In genomic region chr18:23648930-23649622, GRCh38 we compare ENCODE assay signal across 15 cellular contexts. TPM values are rescaled to one million over a fixed set of nuclear protein-coding genes. Genes with fewer than 3 reads are reported as not detected.
DNase-seq lines count a peak whose midpoint lies in the region; ATAC-seq and TF ChIP-seq lines count a peak whose summit lies in the region.
"Had no signal": no experiment of that assay in that cellular context is flagged by ENCODE, and none has a peak within 500 bp of the region (broad histone marks: within the 10 kb centered on the region; RNA-seq: fewer than 3 reads in every experiment).

No MANE protein-coding gene starts in this region.

- no peak overlapping the region for H3K9ac ChIP-seq in skeletal muscle tissue (ENCODE audit: low read depth in 1 of 3, low read length in 3 of 3)

- no peak for TF ChIP-seq POLR2A in heart left ventricle (IDR thresholded peaks at IDR 0.05)

- TF ChIP-seq CTCF in heart left ventricle (IDR thresholded peaks at IDR 0.05) = no peak

- intact Hi-C loops in heart left ventricle (cut with DNase I) = no loop called here
- intact Hi-C loops in left cardiac atrium (cut with DNase I) = no loop called here

- H3K27me3 ChIP-seq in heart left ventricle = no peaks in the 10 kb centered on the region
- H3K27me3 ChIP-seq in skeletal muscle tissue (ENCODE audit: control insufficient read depth in 3 of 3, insufficient read depth in 3 of 3, low read length in 3 of 3) = peaks cover 0 to 2% (median 0%) of the 10 kb centered on the region in 3 donors

- peak in 1 of 4 donors; percentile 66 for ATAC-seq in heart left ventricle
- no peak for ATAC-seq in left cardiac atrium
- ATAC-seq in GM19035 (IDR thresholded peaks at IDR 0.05; ENCODE audit: unreplicated experiment) = no peak

- 47 to 68% (median 61%) methylated on average over 8 of the region's 8 CpGs for WGBS in heart left ventricle, 4 donors

- H3K4me1 ChIP-seq in heart left ventricle (peaks cover 0 to 39% (median 10%) of the 10 kb centered on the region in 12 donors), skeletal muscle tissue (ENCODE audit: control insufficient read depth in 3 of 3, insufficient read depth in 3 of 3, low read length in 3 of 3) (peaks cover 0 to 10% (median 3%) of the 10 kb centered on the region in 3 donors)

- H3K9me3 ChIP-seq in heart left ventricle (no peaks in the 10 kb centered on the region), skeletal muscle tissue (ENCODE audit: control insufficient read depth in 3 of 3, low read length in 3 of 3) (no peaks in the 10 kb centered on the region)

- DNase-seq in heart left ventricle (no peak), left cardiac atrium (no peak), NCI-H69 (lab: John Stamatoyannopoulos, UW) (peak; percentile 25), dermis blood vessel endothelial cell (peak; percentile 62), A172 (ENCODE audit: low spot score) (no peak)
- DNase-seq: Calu3; CD4-positive, alpha-beta memory T cell; DMS53; H7; KG1; NCI-H1092; NCI-H1694; NK-92 treated with Interleukin-12 subunit alpha and Interleukin-12 subunit beta, amount 100 ng/mL, for 24 hours had no signal

- H3K27ac ChIP-seq in heart left ventricle (peak overlapping the region in 11 of 12 donors; percentile 17 to 69 (median 56)), skeletal muscle tissue (ENCODE audit: low read depth, low read length) (peak overlapping the region; percentile 36)

- H3K4me3 ChIP-seq in heart left ventricle (no peak overlapping the region), skeletal muscle tissue (ENCODE audit: low read length in 3 of 3) (no peak overlapping the region)

- H3K36me3 ChIP-seq in heart left ventricle (peaks cover 0 to 17% (median 0%) of the 10 kb centered on the region in 9 donors), skeletal muscle tissue (ENCODE audit: control insufficient read depth in 3 of 3, insufficient read depth in 3 of 3, low read length in 3 of 3) (no peaks in the 10 kb centered on the region)

RNA-seq across cellular contexts. Expression of gene ANKRD29, which starts 13.6 kb away (rescaled TPM):
- total RNA-seq in heart left ventricle (1 to 10 TPM; 1.9 to 7.1 (median 5.4) TPM), left cardiac atrium (1 to 10 TPM; 4.7 to 8.5 TPM), dermis blood vessel endothelial cell (4.1 and 4.2 TPM in 2 replicates), skeletal muscle tissue (3.7 TPM)
- polyA plus RNA-seq in heart left ventricle = 1 to 10 TPM; 1.7 to 3.1 TPM
- 3.8 and 4.0 TPM in 2 replicates for total RNA-seq in A172 (2014; rRNA removed; shearing (Covaris generic))
- total RNA-seq: CD4-positive, alpha-beta memory T cell had no signal

RNA-seq across cellular contexts. Expression of gene LAMA3, which starts 40.2 kb away (rescaled TPM):
- 1 to 10 TPM; 1.8 to 6.6 (median 3.3) TPM for total RNA-seq in heart left ventricle
- polyA plus RNA-seq in heart left ventricle = 1 to 10 TPM; 1.2 to 1.3 TPM
- total RNA-seq in left cardiac atrium = 1 to 10 TPM; 5.6 to 6.7 TPM
- total RNA-seq in dermis blood vessel endothelial cell = 14.1 and 15.9 TPM in 2 replicates
- 8.4 TPM for total RNA-seq in skeletal muscle tissue
- 1.5 and 2.7 TPM in 2 replicates for total RNA-seq in A172 (2014; rRNA removed; shearing (Covaris generic))
- total RNA-seq: CD4-positive, alpha-beta memory T cell had no signal
- polyA plus RNA-seq: CD4-positive, alpha-beta memory T cell had no signal

Comparison
In these comparisons a context has a peak if more than half of its experiments do, and no peak if none do; other contexts are left out.
1. DNase-seq: peak in NCI-H69 (single experiment) and dermis blood vessel endothelial cell (single experiment); none in heart left ventricle (0 of 5), left cardiac atrium (single experiment) and A172 (single experiment).